Comparison of ENCODE assay signal across 8 cellular contexts in genomic region chr11:9231848-9232177, GRCh38. TPM values are rescaled to one million over a fixed set of nuclear protein-coding genes. Genes with fewer than 3 reads are reported as not detected.
DNase-seq lines count a peak whose midpoint lies in the region; ATAC-seq and TF ChIP-seq lines count a peak whose summit lies in the region.

No MANE protein-coding gene starts in this region.

- peaks cover 5% of the 10 kb centered on the region for H3K9me3 ChIP-seq in HUES48 (ENCODE audit: control insufficient read depth, insufficient read depth, low read length)
- H3K9me3 ChIP-seq in lower lobe of right lung = no peaks in the 10 kb centered on the region

- H3K36me3 Mint-ChIP-seq in glutamatergic neuron (ENCODE audit: unreplicated experiment) = peaks cover 6% of the 10 kb centered on the region

- H3K4me1 Mint-ChIP-seq in glutamatergic neuron (ENCODE audit: low read depth, unreplicated experiment) = peaks cover 12% of the 10 kb centered on the region

- H3K4me3 ChIP-seq in HUES48 (ENCODE audit: low read depth, low read length) (peak overlapping the region; percentile 38), astrocyte of the spinal cord (ENCODE audit: low read depth, low read length) (no peak overlapping the region), lower lobe of right lung (peak overlapping the region; percentile 43)

- in situ Hi-C loops in astrocyte of the spinal cord (cut with HindIII; ENCODE audit: low sequenced_read_pairs) = no loop called here

- intact Hi-C loops in lower lobe of right lung (cut with DNase I) = no loop called here

- ATAC-seq in lower lobe of right lung = peak; percentile 55 to 66

- no peak for TF ChIP-seq CTCF in astrocyte of the spinal cord (IDR thresholded peaks at IDR 0.05; ENCODE audit: low read depth, low read length)
- no peak for TF ChIP-seq CTCF in lower lobe of right lung (IDR thresholded peaks at IDR 0.05)
- TF ChIP-seq CTCF in glutamatergic neuron (IDR thresholded peaks at IDR 0.05; ENCODE audit: partially characterized antibody, unreplicated experiment) = no peak

- H3K27ac ChIP-seq in HUES48 (ENCODE audit: low read depth, low read length) (peak overlapping the region; percentile 68), lower lobe of right lung (peak overlapping the region; percentile 66)

- no peak overlapping the region for H3K4me3 Mint-ChIP-seq in glutamatergic neuron (ENCODE audit: unreplicated experiment)

- H3K36me3 ChIP-seq in HUES48 (ENCODE audit: control insufficient read depth, insufficient read depth, low read length) (0 out of 2 replicates have a peak, but pooled peaks cover 4% of the 10 kb centered on the region), lower lobe of right lung (no peaks in the 10 kb centered on the region)

- H3K4me1 ChIP-seq in HUES48 (ENCODE audit: control insufficient read depth, insufficient read depth, low read length) = peaks cover 42% of the 10 kb centered on the region
- peaks cover 28% of the 10 kb centered on the region for H3K4me1 ChIP-seq in lower lobe of right lung

- peaks cover 1% of the 10 kb centered on the region for H3K9me3 Mint-ChIP-seq in glutamatergic neuron (ENCODE audit: unreplicated experiment)

- H3K27me3 Mint-ChIP-seq in glutamatergic neuron (ENCODE audit: unreplicated experiment) = peaks cover 2% of the 10 kb centered on the region

- H3K9ac ChIP-seq in HUES48 (ENCODE audit: low read depth, low read length) = no peak overlapping the region

- no peak overlapping the region for H3K27ac Mint-ChIP-seq in glutamatergic neuron (ENCODE audit: unreplicated experiment)

- H3K27me3 ChIP-seq in HUES48 (ENCODE audit: control insufficient read depth, insufficient read depth, low read length) (peaks cover 18% of the 10 kb centered on the region), lower lobe of right lung (ENCODE audit: low read depth) (no peaks in the 10 kb centered on the region)

- DNase-seq in GM03348 (ENCODE audit: low spot score) = peak; percentile 45
- DNase-seq in astrocyte of the spinal cord (ENCODE audit: low read depth, low spot score) = peak; percentile 82
- DNase-seq in lower lobe of right lung = no peak
- DNase-seq in glutamatergic neuron = no peak
- DNase-seq in NCI-H187 (lab: John Stamatoyannopoulos, UW) = no peak
- DNase-seq in activated CD4-positive, CD25-positive, alpha-beta regulatory T cell treated with anti-CD3 and anti-CD28 coated beads, Interleukin-2, amount 50 U/mL, for 72 hours = no peak
- DNase-seq in NCI-H748 (lab: John Stamatoyannopoulos, UW; ENCODE audit: unreplicated experiment) = no peak

RNA-seq across cellular contexts. Expression of gene DENND5A, which starts 33.3 kb away (rescaled TPM):
- total RNA-seq in lower lobe of right lung (97.5 TPM), glutamatergic neuron (ENCODE audit: unreplicated experiment) (155 TPM)

Comparison
In these comparisons a context has a peak if more than half of its experiments do, and no peak if none do; other contexts are left out.
1. DNase-seq: peak in GM03348 (single experiment) and astrocyte of the spinal cord (single experiment); none in lower lobe of right lung (single experiment), glutamatergic neuron (single experiment), NCI-H187 (0 of 2), activated CD4-positive, CD25-positive, alpha-beta regulatory T cell treated with anti-CD3 and anti-CD28 coated beads, Interleukin-2, amount 50 U/mL, for 72 hours (single experiment) and NCI-H748 (single experiment).